Comparison of ENCODE assay signal across 18 cellular contexts in genomic region chr6:148396411-148396810, GRCh38. TPM values are rescaled to one million over a fixed set of nuclear protein-coding genes. Genes with fewer than 3 reads are reported as not detected.
DNase-seq lines count a peak whose midpoint lies in the region; ATAC-seq and TF ChIP-seq lines count a peak whose summit lies in the region.
"Had no signal": no experiment of that assay in that cellular context is flagged by ENCODE, and none has a peak within 500 bp of the region (broad histone marks: within the 10 kb centered on the region; RNA-seq: fewer than 3 reads in every experiment).

No MANE protein-coding gene starts in this region.

- TF ChIP-seq CTCF in esophagus squamous epithelium (IDR thresholded peaks at IDR 0.05) (no peak), psoas muscle (IDR thresholded peaks at IDR 0.05) (no peak), Caco-2 (IDR thresholded peaks at IDR 0.05; ENCODE audit: insufficient read depth in 1 of 2, low read depth in 1 of 2, low read length in 1 of 2, severe bottlenecking in 1 of 2, unreplicated experiment in 1 of 2) (no peak)

- H3K27me3 Mint-ChIP-seq in activated T-helper 2 cell treated with anti-CD3 and anti-CD28 coated beads, Interferon-gamma antibody, Interleukin-2, Interleukin-4, amounts not matched to agents 10 μg/mL and 5 μg/mL and 100 μg/mL, durations not matched to agents 14 hours and 24 hours and 36 hours (ENCODE audit: low read depth) = no peaks in the 10 kb centered on the region
- no peaks in the 10 kb centered on the region for H3K27me3 Mint-ChIP-seq in Caco-2 (ENCODE audit: insufficient read depth, unreplicated experiment)

- H3K9me3 Mint-ChIP-seq in activated T-helper 2 cell treated with anti-CD3 and anti-CD28 coated beads, Interferon-gamma antibody, Interleukin-2, Interleukin-4, amounts not matched to agents 10 μg/mL and 5 μg/mL and 100 μg/mL, durations not matched to agents 14 hours and 24 hours and 36 hours = no peaks in the 10 kb centered on the region
- H3K9me3 Mint-ChIP-seq in Caco-2 (ENCODE audit: unreplicated experiment) = no peaks in the 10 kb centered on the region

- H3K27ac Mint-ChIP-seq in activated T-helper 2 cell treated with anti-CD3 and anti-CD28 coated beads, Interferon-gamma antibody, Interleukin-2, Interleukin-4, amounts not matched to agents 10 μg/mL and 5 μg/mL and 100 μg/mL, durations not matched to agents 14 hours and 24 hours and 36 hours = no peak overlapping the region
- no peak overlapping the region for H3K27ac Mint-ChIP-seq in Caco-2 (ENCODE audit: unreplicated experiment)
- H3K27ac Mint-ChIP-seq: CD8-positive, alpha-beta memory T cell had no signal

- H3K36me3 ChIP-seq in esophagus squamous epithelium = peaks cover 0 to 58% (median 0%) of the 10 kb centered on the region in 3 donors
- H3K36me3 ChIP-seq in psoas muscle (ENCODE audit: insufficient read depth in 1 of 2, low read depth in 1 of 2) = peaks cover 0 to 2% of the 10 kb centered on the region in 2 donors
- H3K36me3 ChIP-seq in Caco-2 (ENCODE audit: control insufficient read depth, insufficient read depth, low read length) = no peaks in the 10 kb centered on the region
- H3K36me3 ChIP-seq: BLaER1 treated with 17β-estradiol and CSF1 and Interleukin-3, amounts not matched to agents 10 nM and 100 nM had no signal

- H3K27me3 ChIP-seq in esophagus squamous epithelium = no peaks in the 10 kb centered on the region
- H3K27me3 ChIP-seq in psoas muscle (ENCODE audit: insufficient read depth in 3 of 3, low read length in 2 of 3) = no peaks in the 10 kb centered on the region
- no peaks in the 10 kb centered on the region for H3K27me3 ChIP-seq in Caco-2 (replicated peaks; ENCODE audit: control insufficient read depth, insufficient read depth, low read length)
- H3K27me3 ChIP-seq: BLaER1 treated with 17β-estradiol and CSF1 and Interleukin-3, amounts not matched to agents 10 nM and 100 nM had no signal

- H3K36me3 Mint-ChIP-seq in activated T-helper 2 cell treated with anti-CD3 and anti-CD28 coated beads, Interferon-gamma antibody, Interleukin-2, Interleukin-4, amounts not matched to agents 10 μg/mL and 5 μg/mL and 100 μg/mL, durations not matched to agents 14 hours and 24 hours and 36 hours (ENCODE audit: low read depth) = no peaks in the 10 kb centered on the region
- peaks cover 19% of the 10 kb centered on the region for H3K36me3 Mint-ChIP-seq in Caco-2 (ENCODE audit: insufficient read depth, unreplicated experiment)
- H3K36me3 Mint-ChIP-seq: CD8-positive, alpha-beta memory T cell had no signal

- H3K4me3 ChIP-seq in esophagus squamous epithelium (no peak overlapping the region), psoas muscle (no peak overlapping the region), Caco-2 (ENCODE audit: low read depth, low read length) (no peak overlapping the region)
- H3K4me3 ChIP-seq: BLaER1 treated with 17β-estradiol and CSF1 and Interleukin-3, amounts not matched to agents 10 nM and 100 nM; K562 had no signal

- CTCF ChIA-PET in Caco-2 (lab: Charles Lee) = interaction anchor here (1.0 kb wide), 1 partner anchor 219 kb away, joined by 3 read pairs; no protein-coding TSS in a partner anchor

- in situ Hi-C loops in SK-MEL-5 (cut with HindIII; ENCODE audit: low pct_unique_long_range_greater_than_20kb, low sequenced_read_pairs) = no loop called here

- H3K4me3 Mint-ChIP-seq in activated T-helper 2 cell treated with anti-CD3 and anti-CD28 coated beads, Interferon-gamma antibody, Interleukin-2, Interleukin-4, amounts not matched to agents 10 μg/mL and 5 μg/mL and 100 μg/mL, durations not matched to agents 14 hours and 24 hours and 36 hours (ENCODE audit: low read depth) = no peak overlapping the region
- H3K4me3 Mint-ChIP-seq in Caco-2 (ENCODE audit: unreplicated experiment) = no peak overlapping the region
- H3K4me3 Mint-ChIP-seq: CD8-positive, alpha-beta memory T cell had no signal

- WGBS in esophagus squamous epithelium, 2 donors = 60 to 91% methylated on average over 1 to 2 of the region's 2 CpGs
- 75 to 87% (median 78%) methylated on average over 2 of the region's 2 CpGs for WGBS in psoas muscle, 3 donors

- no peak for ATAC-seq in psoas muscle
- ATAC-seq: K562 had no signal

- DNase-seq in COLO829 (ENCODE audit: low spot score) (peak; percentile 80), SK-MEL-5 (ENCODE audit: low read depth, low spot score) (peak; percentile 46), esophagus squamous epithelium (lab: John Stamatoyannopoulos, UW) (no peak), psoas muscle (no peak), T1000 (lab: John Stamatoyannopoulos, UW) (no peak), Caco-2 (no peak), mucosa of gallbladder (ENCODE audit: low spot score) (no peak)
- no peak for DNase-seq in activated T-helper 2 cell treated with anti-CD3 and anti-CD28 coated beads, Interferon-gamma antibody, Interleukin-2, Interleukin-4, amounts not matched to agents 10 μg/mL and 5 μg/mL and 100 μg/mL, durations not matched to agents 14 hours and 24 hours and 36 hours (ENCODE audit: low spot score)
- DNase-seq: CD8-positive, alpha-beta memory T cell; DMS79; NCI-H1105 treated with DMSO at 0.1 percent for 48 hours; NCI-H1694; NCI-H2227 treated with DMSO at 0.1 percent for 48 hours; NCI-H510A treated with DMSO at 0.1 percent for 48 hours; NCI-H82; SIG-M5 had no signal

- H3K9me3 ChIP-seq in esophagus squamous epithelium (no peaks in the 10 kb centered on the region), psoas muscle (no peaks in the 10 kb centered on the region), Caco-2 (no peaks in the 10 kb centered on the region)
- H3K9me3 ChIP-seq: BLaER1 treated with 17β-estradiol and CSF1 and Interleukin-3, amounts not matched to agents 10 nM and 100 nM had no signal

- POLR2A ChIA-PET in Caco-2 (lab: Charles Lee) = no interaction called here

- no TSS peak for BruUV-seq in Caco-2 (replicated peaks; lab: Mats Ljungman, UMichigan)

- intact Hi-C loops in esophagus squamous epithelium (cut with DNase I) = no loop called here
- intact Hi-C loops in psoas muscle (cut with DNase I) = loop anchor here in 1 of 2 donors (10.0 kb wide), 1 partner anchor 52 kb away; the partner anchor contains the start of gene SASH1
- intact Hi-C loops in activated T-helper 2 cell treated with anti-CD3 and anti-CD28 coated beads, Interferon-gamma antibody, Interleukin-2, Interleukin-4, amounts not matched to agents 10 μg/mL and 5 μg/mL and 100 μg/mL, durations not matched to agents 14 hours and 24 hours and 36 hours (cut with micrococcal nuclease) = no loop called here
- intact Hi-C loops in Caco-2 (cut with micrococcal nuclease; ENCODE audit: unreplicated experiment) = no loop called here

- peak overlapping the region in 3 of 4 donors; percentile 13 to 80 (median 79) for H3K27ac ChIP-seq in esophagus squamous epithelium
- H3K27ac ChIP-seq in psoas muscle = peak overlapping the region; percentile 17
- H3K27ac ChIP-seq: BLaER1 treated with 17β-estradiol and CSF1 and Interleukin-3, amounts not matched to agents 10 nM and 100 nM had no signal

- H3K4me1 ChIP-seq in esophagus squamous epithelium (peaks cover 4 to 86% (median 35%) of the 10 kb centered on the region in 3 donors), psoas muscle (peaks cover 15% of the 10 kb centered on the region), Caco-2 (peaks cover 15% of the 10 kb centered on the region)

- no peaks in the 10 kb centered on the region for H3K4me1 Mint-ChIP-seq in activated T-helper 2 cell treated with anti-CD3 and anti-CD28 coated beads, Interferon-gamma antibody, Interleukin-2, Interleukin-4, amounts not matched to agents 10 μg/mL and 5 μg/mL and 100 μg/mL, durations not matched to agents 14 hours and 24 hours and 36 hours (ENCODE audit: low read depth)
- H3K4me1 Mint-ChIP-seq in Caco-2 (ENCODE audit: low read depth, unreplicated experiment) = peaks cover 2% of the 10 kb centered on the region
- H3K4me1 Mint-ChIP-seq: CD8-positive, alpha-beta memory T cell had no signal

- no peak for TF ChIP-seq POLR2A in esophagus squamous epithelium (IDR thresholded peaks at IDR 0.05)

RNA-seq across cellular contexts. Expression of gene SASH1, which starts 53.8 kb away (rescaled TPM):
- total RNA-seq in SK-MEL-5 (2014; rRNA removed; shearing (Covaris generic)) = 43.7 and 55.0 TPM in 2 replicates
- 61.0 and 74.3 TPM in 2 replicates for polyA plus RNA-seq in SK-MEL-5 (2015; cell fraction: cytosol; rRNA removed)
- 31.0 and 54.4 TPM in 2 replicates for polyA plus RNA-seq in SK-MEL-5 (2015; cell fraction: nucleus; rRNA removed)
- 100 to 1,000 TPM in 1 of 4 donors, 10 to 100 TPM in 3; 55.3 to 118 (median 79.6) TPM for total RNA-seq in esophagus squamous epithelium
- 10 to 100 TPM; 13.0 to 26.1 (median 23.0) TPM for total RNA-seq in psoas muscle
- polyA plus RNA-seq in psoas muscle = 1 to 10 TPM; 5.0 to 6.1 (median 5.1) TPM
- 0.52 and 0.74 TPM in 2 replicates for total RNA-seq in activated T-helper 2 cell treated with anti-CD3 and anti-CD28 coated beads, Interferon-gamma antibody, Interleukin-2, Interleukin-4, amounts not matched to agents 10 μg/mL and 5 μg/mL and 100 μg/mL, durations not matched to agents 14 hours and 24 hours and 36 hours
- total RNA-seq in Caco-2 (2022) = 41.7 and 42.0 TPM in 2 replicates
- total RNA-seq in mucosa of gallbladder = 24.3 TPM
- polyA plus RNA-seq: CD8-positive, alpha-beta memory T cell had no signal

Comparison
In these comparisons a context has a peak if more than half of its experiments do, and no peak if none do; other contexts are left out.
1. DNase-seq: peak in COLO829 (single experiment) and SK-MEL-5 (single experiment); none in esophagus squamous epithelium (single experiment), psoas muscle (0 of 2), activated T-helper 2 cell treated with anti-CD3 and anti-CD28 coated beads, Interferon-gamma antibody, Interleukin-2, Interleukin-4, amounts not matched to agents 10 μg/mL and 5 μg/mL and 100 μg/mL, durations not matched to agents 14 hours and 24 hours and 36 hours (single experiment), T1000 (single experiment), Caco-2 (0 of 2) and mucosa of gallbladder (single experiment).